Comparison of ENCODE assay signal across 1 cellular context in genomic region chr6:150635906-150636514, GRCh38.
TF ChIP-seq lines count a peak whose summit lies in the region.

No MANE protein-coding gene starts in this region.

TF ChIP-seq in GM12878, 131 proteins besides CTCF, POLR2A, EP300 and RAD21 (continued from another document):
- TF ChIP-seq CUX1 (IDR thresholded peaks at IDR 0.05; ENCODE audit: insufficient replicate concordance, low read depth, low read length) (no peak), SKIL (IDR thresholded peaks at IDR 0.05; ENCODE audit: low read depth, poor library complexity, severe bottlenecking) (no peak), USF2 (IDR thresholded peaks at IDR 0.05; ENCODE audit: borderline replicate concordance, low read depth, low read length) (no peak), ELK1 (IDR thresholded peaks at IDR 0.05; ENCODE audit: low read depth, low read length) (no peak)
